In genomic region chr17:45428050-45428953, GRCh38 we compare ENCODE assay signal across 8 cellular contexts. TPM values are rescaled to one million over a fixed set of nuclear protein-coding genes. Genes with fewer than 3 reads are reported as not detected.
DNase-seq lines count a peak whose midpoint lies in the region; ATAC-seq and TF ChIP-seq lines count a peak whose summit lies in the region.

No MANE protein-coding gene starts in this region.

- TF ChIP-seq CTCF in GM12873 (IDR thresholded peaks at IDR 0.05; ENCODE audit: insufficient read depth, low read depth, low read length, missing control alignments) (peak; percentile 97), left lung (IDR thresholded peaks at IDR 0.05) (peak; percentile 100)

- H3K27me3 ChIP-seq in left lung, result peaks cover 0 to 28% of the 10 kb centered on the region in 2 donors

- peaks cover 0 to 14% of the 10 kb centered on the region in 2 donors for H3K36me3 ChIP-seq in left lung

- peaks cover 32 to 70% of the 10 kb centered on the region in 2 donors for H3K4me1 ChIP-seq in left lung

- peak overlapping the region; percentile 27 to 87 for H3K27ac ChIP-seq in left lung

- DNase-seq in NCI-H446 treated with DMSO at 0.1 percent for 48 hours (lab: John Stamatoyannopoulos, UW) (peak; percentile 35), cerebellar cortex (ENCODE audit: low spot score) (peak; percentile 78), left lung (peak; percentile 78 to 95)
- peak; percentile 68 to 78 for DNase-seq in activated CD4-positive, alpha-beta T cell treated with anti-CD3 and anti-CD28 coated beads for 24 hours (ENCODE audit: low read depth in 2 of 2)
- DNase-seq in stimulated activated CD4-positive, alpha-beta T cell treated with anti-CD3 and anti-CD28 coated beads, Interleukin-4, amount 100 ng/mL, for 48 hours (ENCODE audit: low read depth in 2 of 2), result peak; percentile 71 to 79

- intact Hi-C loops in left lung (cut with DNase I), result no loop called here

- H3K9me3 ChIP-seq in left lung, result no peaks in the 10 kb centered on the region

- peak; percentile 37 for ATAC-seq in HG03108 (IDR thresholded peaks at IDR 0.05; ENCODE audit: unreplicated experiment)
- ATAC-seq in left lung, result peak; percentile 38
- ATAC-seq in HG02870 (IDR thresholded peaks at IDR 0.05; ENCODE audit: unreplicated experiment), result no peak

- H3K4me3 ChIP-seq in left lung, result peak overlapping the region in 1 of 2 donors; percentile 30

RNA-seq across cellular contexts. Expression of gene ARHGAP27, which starts 4.4 kb away (rescaled TPM):
- total RNA-seq in left lung, result 10 to 100 TPM; 62.4 to 80.6 TPM

Comparison
In these comparisons a context has a peak if more than half of its experiments do, and no peak if none do; other contexts are left out.
1. DNase-seq: peak in every context shown above with its lines; median percentile 86 in left lung; 78 in cerebellar cortex; 75 in stimulated activated CD4-positive, alpha-beta T cell treated with anti-CD3 and anti-CD28 coated beads, Interleukin-4, amount 100 ng/mL, for 48 hours; 73 in activated CD4-positive, alpha-beta T cell treated with anti-CD3 and anti-CD28 coated beads for 24 hours; 35 in NCI-H446 treated with DMSO at 0.1 percent for 48 hours.